Comparison of ENCODE assay signal across 1 cellular context in the genomic region with DNA sequence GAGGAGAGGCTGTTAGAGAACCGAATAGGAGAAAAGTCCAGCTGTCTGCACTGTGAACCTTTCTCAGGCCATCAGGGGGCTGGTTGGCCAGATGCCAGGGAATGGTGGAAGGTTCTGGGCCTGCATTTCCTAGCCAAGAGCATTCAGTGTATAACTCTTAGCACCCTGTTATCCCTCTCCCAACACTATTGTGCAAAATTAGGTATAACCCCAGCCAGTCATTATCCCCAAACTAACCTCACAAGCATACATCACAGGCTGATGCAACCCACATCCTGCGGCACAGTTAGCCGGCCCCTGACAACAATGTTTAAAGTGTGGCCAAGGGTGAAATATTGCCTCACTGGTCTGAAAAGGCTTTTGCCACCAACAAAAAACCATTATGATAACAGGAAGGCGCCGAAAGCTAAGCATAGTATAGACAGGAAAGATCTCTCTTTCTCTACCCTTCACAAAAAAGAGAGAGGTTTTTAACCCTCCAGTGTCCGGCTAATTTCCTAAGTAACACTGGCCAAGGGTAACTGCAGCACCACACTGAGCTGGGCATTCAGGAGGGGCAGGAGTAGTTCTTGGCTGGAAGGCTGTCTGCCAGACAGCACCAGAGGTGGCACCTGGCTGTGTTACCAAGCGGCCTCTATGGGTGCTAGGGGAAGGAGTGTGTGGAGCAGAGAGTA.
TF ChIP-seq lines count a peak whose summit lies in the region.

No MANE protein-coding gene starts in this region.

TF ChIP-seq in HepG2, 621 proteins besides CTCF, POLR2A, EP300 and RAD21 (continued from another document):
- TF ChIP-seq, protein P1, sequence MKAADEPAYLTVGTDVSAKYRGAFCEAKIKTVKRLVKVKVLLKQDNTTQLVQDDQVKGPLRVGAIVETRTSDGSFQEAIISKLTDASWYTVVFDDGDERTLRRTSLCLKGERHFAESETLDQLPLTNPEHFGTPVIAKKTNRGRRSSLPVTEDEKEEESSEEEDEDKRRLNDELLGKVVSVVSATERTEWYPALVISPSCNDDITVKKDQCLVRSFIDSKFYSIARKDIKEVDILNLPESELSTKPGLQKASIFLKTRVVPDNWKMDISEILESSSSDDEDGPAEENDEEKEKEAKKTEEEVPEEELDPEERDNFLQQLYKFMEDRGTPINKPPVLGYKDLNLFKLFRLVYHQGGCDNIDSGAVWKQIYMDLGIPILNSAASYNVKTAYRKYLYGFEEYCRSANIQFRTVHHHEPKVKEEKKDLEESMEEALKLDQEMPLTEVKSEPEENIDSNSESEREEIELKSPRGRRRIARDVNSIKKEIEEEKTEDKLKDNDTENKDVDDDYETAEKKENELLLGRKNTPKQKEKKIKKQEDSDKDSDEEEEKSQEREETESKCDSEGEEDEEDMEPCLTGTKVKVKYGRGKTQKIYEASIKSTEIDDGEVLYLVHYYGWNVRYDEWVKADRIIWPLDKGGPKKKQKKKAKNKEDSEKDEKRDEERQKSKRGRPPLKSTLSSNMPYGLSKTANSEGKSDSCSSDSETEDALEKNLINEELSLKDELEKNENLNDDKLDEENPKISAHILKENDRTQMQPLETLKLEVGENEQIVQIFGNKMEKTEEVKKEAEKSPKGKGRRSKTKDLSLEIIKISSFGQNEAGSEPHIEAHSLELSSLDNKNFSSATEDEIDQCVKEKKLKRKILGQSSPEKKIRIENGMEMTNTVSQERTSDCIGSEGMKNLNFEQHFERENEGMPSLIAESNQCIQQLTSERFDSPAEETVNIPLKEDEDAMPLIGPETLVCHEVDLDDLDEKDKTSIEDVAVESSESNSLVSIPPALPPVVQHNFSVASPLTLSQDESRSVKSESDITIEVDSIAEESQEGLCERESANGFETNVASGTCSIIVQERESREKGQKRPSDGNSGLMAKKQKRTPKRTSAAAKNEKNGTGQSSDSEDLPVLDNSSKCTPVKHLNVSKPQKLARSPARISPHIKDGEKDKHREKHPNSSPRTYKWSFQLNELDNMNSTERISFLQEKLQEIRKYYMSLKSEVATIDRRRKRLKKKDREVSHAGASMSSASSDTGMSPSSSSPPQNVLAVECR (CRISPR knock-in tag; IDR thresholded peaks at IDR 0.05; ENCODE audit: borderline replicate concordance), result peak; percentile 59; the same call in 1 of the 2 replicates
- TF ChIP-seq KDM2A (CRISPR knock-in tag; IDR thresholded peaks at IDR 0.05; ENCODE audit: borderline replicate concordance, low read depth), result no peak
- TF ChIP-seq WIZ (CRISPR knock-in tag; IDR thresholded peaks at IDR 0.05), result no peak
- peak; percentile 85 for TF ChIP-seq ZNF761 (CRISPR knock-in tag; conservative IDR thresholded peaks at IDR 0.05)
- TF ChIP-seq ZNF224 (CRISPR knock-in tag; IDR thresholded peaks at IDR 0.05), result 0 out of 2 replicates have a peak, but pooled peaks have one; percentile 67
- peak; percentile 12 for TF ChIP-seq YY1 (IDR thresholded peaks at IDR 0.05; ENCODE audit: insufficient read depth, insufficient replicate concordance, low read depth, low read length)
- no peak for TF ChIP-seq ZNF563 (CRISPR knock-in tag; IDR thresholded peaks at IDR 0.05)
- no peak for TF ChIP-seq ZNF382 (CRISPR knock-in tag; IDR thresholded peaks at IDR 0.05; ENCODE audit: borderline replicate concordance)
- 0 out of 2 replicates have a peak, but pooled peaks have one; percentile 27 for TF ChIP-seq ZBTB10 (CRISPR knock-in tag; IDR thresholded peaks at IDR 0.05; ENCODE audit: borderline replicate concordance)
- no peak for TF ChIP-seq CHCHD3 (CRISPR knock-in tag; IDR thresholded peaks at IDR 0.05)
- no peak; the same call in 1 of the 2 replicates for TF ChIP-seq ZNF558 (CRISPR knock-in tag; IDR thresholded peaks at IDR 0.05; ENCODE audit: borderline replicate concordance)
- no peak for TF ChIP-seq ZNF891 (CRISPR knock-in tag; IDR thresholded peaks at IDR 0.05)
- no peak for TF ChIP-seq RBM39 (IDR thresholded peaks at IDR 0.05; ENCODE audit: low read depth, low read length, poor library complexity, severe bottlenecking)
- TF ChIP-seq, protein P2, sequence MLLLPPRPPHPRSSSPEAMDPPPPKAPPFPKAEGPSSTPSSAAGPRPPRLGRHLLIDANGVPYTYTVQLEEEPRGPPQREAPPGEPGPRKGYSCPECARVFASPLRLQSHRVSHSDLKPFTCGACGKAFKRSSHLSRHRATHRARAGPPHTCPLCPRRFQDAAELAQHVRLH (CRISPR knock-in tag; IDR thresholded peaks at IDR 0.05; ENCODE audit: borderline replicate concordance, low read depth), result peak; percentile 37; the same call in 1 of the 2 replicates
- TF ChIP-seq FOXK2 (IDR thresholded peaks at IDR 0.05), result no peak
- no peak for TF ChIP-seq TERF1 (CRISPR knock-in tag; IDR thresholded peaks at IDR 0.05)
- TF ChIP-seq RFXANK (CRISPR knock-in tag; IDR thresholded peaks at IDR 0.05), result no peak
- TF ChIP-seq BATF2 (CRISPR knock-in tag; IDR thresholded peaks at IDR 0.05), result no peak
- TF ChIP-seq ZMYM3 (CRISPR knock-in tag; IDR thresholded peaks at IDR 0.05), result peak; percentile 65; the same call in 1 of the 2 replicates
- TF ChIP-seq SMARCE1 (IDR thresholded peaks at IDR 0.05; ENCODE audit: borderline replicate concordance), result no peak
- no peak for TF ChIP-seq DNMT3B (CRISPR knock-in tag; conservative IDR thresholded peaks at IDR 0.05)
- TF ChIP-seq, protein P3, sequence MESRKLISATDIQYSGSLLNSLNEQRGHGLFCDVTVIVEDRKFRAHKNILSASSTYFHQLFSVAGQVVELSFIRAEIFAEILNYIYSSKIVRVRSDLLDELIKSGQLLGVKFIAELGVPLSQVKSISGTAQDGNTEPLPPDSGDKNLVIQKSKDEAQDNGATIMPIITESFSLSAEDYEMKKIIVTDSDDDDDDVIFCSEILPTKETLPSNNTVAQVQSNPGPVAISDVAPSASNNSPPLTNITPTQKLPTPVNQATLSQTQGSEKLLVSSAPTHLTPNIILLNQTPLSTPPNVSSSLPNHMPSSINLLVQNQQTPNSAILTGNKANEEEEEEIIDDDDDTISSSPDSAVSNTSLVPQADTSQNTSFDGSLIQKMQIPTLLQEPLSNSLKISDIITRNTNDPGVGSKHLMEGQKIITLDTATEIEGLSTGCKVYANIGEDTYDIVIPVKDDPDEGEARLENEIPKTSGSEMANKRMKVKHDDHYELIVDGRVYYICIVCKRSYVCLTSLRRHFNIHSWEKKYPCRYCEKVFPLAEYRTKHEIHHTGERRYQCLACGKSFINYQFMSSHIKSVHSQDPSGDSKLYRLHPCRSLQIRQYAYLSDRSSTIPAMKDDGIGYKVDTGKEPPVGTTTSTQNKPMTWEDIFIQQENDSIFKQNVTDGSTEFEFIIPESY (CRISPR knock-in tag; IDR thresholded peaks at IDR 0.05), result no peak
- no peak for TF ChIP-seq ZKSCAN5 (CRISPR knock-in tag; IDR thresholded peaks at IDR 0.05)
- TF ChIP-seq RARA (CRISPR knock-in tag; IDR thresholded peaks at IDR 0.05), result peak; percentile 79
- TF ChIP-seq ZNF256 (CRISPR knock-in tag; conservative IDR thresholded peaks at IDR 0.05), result no peak
- TF ChIP-seq KAT7 (CRISPR knock-in tag; IDR thresholded peaks at IDR 0.05; ENCODE audit: borderline replicate concordance), result no peak; the same call in 1 of the 2 replicates
- TF ChIP-seq FOXA3 (CRISPR knock-in tag; IDR thresholded peaks at IDR 0.05), result peak; percentile 85
- TF ChIP-seq ISL2 (CRISPR knock-in tag; IDR thresholded peaks at IDR 0.05), result peak; percentile 76
- no peak; the same call in 1 of the 2 replicates for TF ChIP-seq MEF2D (CRISPR knock-in tag; IDR thresholded peaks at IDR 0.05)
- TF ChIP-seq ZFP62 (CRISPR knock-in tag; IDR thresholded peaks at IDR 0.05), result no peak
- TF ChIP-seq ATF1 (CRISPR knock-in tag; IDR thresholded peaks at IDR 0.05), result peak; percentile 67
- TF ChIP-seq MED8 (CRISPR knock-in tag; IDR thresholded peaks at IDR 0.05; ENCODE audit: insufficient replicate concordance), result peak; percentile 27
- peak; percentile 60; the same call in 1 of the 2 replicates for TF ChIP-seq JUN (CRISPR knock-in tag; IDR thresholded peaks at IDR 0.05)
- TF ChIP-seq, protein P4, sequence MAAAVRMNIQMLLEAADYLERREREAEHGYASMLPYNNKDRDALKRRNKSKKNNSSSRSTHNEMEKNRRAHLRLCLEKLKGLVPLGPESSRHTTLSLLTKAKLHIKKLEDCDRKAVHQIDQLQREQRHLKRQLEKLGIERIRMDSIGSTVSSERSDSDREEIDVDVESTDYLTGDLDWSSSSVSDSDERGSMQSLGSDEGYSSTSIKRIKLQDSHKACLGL (CRISPR knock-in tag; IDR thresholded peaks at IDR 0.05), result no peak
- TF ChIP-seq ZNF33B (CRISPR knock-in tag; IDR thresholded peaks at IDR 0.05), result no peak
- TF ChIP-seq ZNF83 (CRISPR knock-in tag; IDR thresholded peaks at IDR 0.05; ENCODE audit: borderline replicate concordance), result no peak
- TF ChIP-seq ZNF740 (CRISPR knock-in tag; IDR thresholded peaks at IDR 0.05), result no peak
- no peak for TF ChIP-seq ATAD3A (CRISPR knock-in tag; IDR thresholded peaks at IDR 0.05)
